Comparison of ENCODE assay signal across 8 cellular contexts in genomic region chr12:106113042-106113441, GRCh38. TPM values are rescaled to one million over a fixed set of nuclear protein-coding genes. Genes with fewer than 3 reads are reported as not detected.
DNase-seq lines count a peak whose midpoint lies in the region; ATAC-seq and TF ChIP-seq lines count a peak whose summit lies in the region.

No MANE protein-coding gene starts in this region.

- POLR2A ChIA-PET in CD4-positive, alpha-beta memory T cell (lab: Charles Lee; ENCODE audit: partially characterized antibody) = no interaction called here

- H3K36me3 ChIP-seq in ascending aorta (no peaks in the 10 kb centered on the region), mesodermal cell (ENCODE audit: control insufficient read depth, insufficient read depth, low read length) (peaks cover 24% of the 10 kb centered on the region)
- H3K36me3 ChIP-seq in CD4-positive, alpha-beta memory T cell (ENCODE audit: insufficient read depth, low read length) = no peaks in the 10 kb centered on the region

- no peaks in the 10 kb centered on the region for H3K4me1 Mint-ChIP-seq in CD4-positive, alpha-beta memory T cell

- no peaks in the 10 kb centered on the region for H3K9me3 ChIP-seq in ascending aorta
- no peaks in the 10 kb centered on the region for H3K9me3 ChIP-seq in mesodermal cell (ENCODE audit: control insufficient read depth, low read length)
- H3K9me3 ChIP-seq in CD4-positive, alpha-beta memory T cell (ENCODE audit: control insufficient read depth in 1 of 2, low read length in 2 of 2) = no peaks in the 10 kb centered on the region

- WGBS in mesodermal cell (ENCODE audit: insufficient coverage in 2 of 2), 2 experiments = 71 to 74% methylated on average over 6 of the region's 6 CpGs

- no peak overlapping the region for H3K27ac Mint-ChIP-seq in CD4-positive, alpha-beta memory T cell

- H3K27ac ChIP-seq in ascending aorta (peak overlapping the region; percentile 91), mesodermal cell (ENCODE audit: low read depth, low read length, severe bottlenecking) (peak overlapping the region; percentile 64)
- no peak overlapping the region for H3K27ac ChIP-seq in CD4-positive, alpha-beta memory T cell (ENCODE audit: low read depth, low read length)

- DNase-seq in stimulated activated CD4-positive, alpha-beta T cell treated with anti-CD3 and anti-CD28 coated beads, Interleukin-1b, Interleukin-23, amount 100 ng/mL, for 48 hours = peak; percentile 3
- DNase-seq in stimulated activated CD4-positive, alpha-beta T cell treated with anti-CD3 and anti-CD28 coated beads, Interleukin-2, amount 100 ng/mL, for 24 hours = no peak
- DNase-seq in ascending aorta (ENCODE audit: low spot score in 2 of 2) (no peak), NAMALWA (ENCODE audit: low spot score) (no peak), NCI-H748 (lab: John Stamatoyannopoulos, UW; ENCODE audit: unreplicated experiment) (no peak)
- DNase-seq in CD4-positive, alpha-beta memory T cell = no peak

- CTCF ChIA-PET in CD4-positive, alpha-beta memory T cell (lab: Charles Lee; ENCODE audit: partially characterized antibody) = no interaction called here

- H3K27me3 ChIP-seq in ascending aorta = no peaks in the 10 kb centered on the region
- H3K27me3 ChIP-seq in CD4-positive, alpha-beta memory T cell (ENCODE audit: insufficient read depth, low read length) = no peaks in the 10 kb centered on the region

- no peak for TF ChIP-seq CTCF in ascending aorta (IDR thresholded peaks at IDR 0.05)

- intact Hi-C loops in ascending aorta (cut with DNase I) = loop anchor here (2.0 kb wide), 1 partner anchor 22 kb away; no protein-coding TSS in a partner anchor
- intact Hi-C loops in CD4-positive, alpha-beta memory T cell (cut with micrococcal nuclease) = no loop called here

- H3K36me3 Mint-ChIP-seq in CD4-positive, alpha-beta memory T cell = no peaks in the 10 kb centered on the region

- peaks cover 0 to 1% (median 0%) of the 10 kb centered on the region in 8 donors for H3K9me3 Mint-ChIP-seq in CD4-positive, alpha-beta memory T cell

- ATAC-seq in GM19023 (IDR thresholded peaks at IDR 0.05; ENCODE audit: unreplicated experiment) = no peak

- no peak overlapping the region for H3K4me3 Mint-ChIP-seq in CD4-positive, alpha-beta memory T cell

- H3K27me3 Mint-ChIP-seq in CD4-positive, alpha-beta memory T cell = peaks cover 6 to 14% of the 10 kb centered on the region in 2 donors

- no peak overlapping the region for H3K4me3 ChIP-seq in ascending aorta
- no peak overlapping the region for H3K4me3 ChIP-seq in mesodermal cell (ENCODE audit: extremely low read depth, insufficient read depth, low read length, poor library complexity, severe bottlenecking)
- H3K4me3 ChIP-seq in CD4-positive, alpha-beta memory T cell (ENCODE audit: low read length in 2 of 2) = no peak overlapping the region

- H3K4me1 ChIP-seq in ascending aorta (peaks cover 23 to 74% of the 10 kb centered on the region in 2 donors), mesodermal cell (ENCODE audit: control insufficient read depth, insufficient read depth, low read length, poor library complexity, severe bottlenecking) (peaks cover 79% of the 10 kb centered on the region)
- no peaks in the 10 kb centered on the region for H3K4me1 ChIP-seq in CD4-positive, alpha-beta memory T cell (ENCODE audit: insufficient read depth, low read length)

RNA-seq across cellular contexts. Expression of gene NUAK1, which starts 25.7 kb away (rescaled TPM):
- 29.7 TPM for total RNA-seq in ascending aorta
- 22.5 TPM for polyA plus RNA-seq in mesodermal cell (2013, experiment 1 of 2)
- polyA plus RNA-seq in mesodermal cell (2013, experiment 2 of 2) = 20.5 TPM
- not detected for total RNA-seq in CD4-positive, alpha-beta memory T cell
- polyA plus RNA-seq in CD4-positive, alpha-beta memory T cell = not detected

Comparison
In these comparisons a context has a peak if more than half of its experiments do, and no peak if none do; other contexts are left out.
1. RNA of gene NUAK1, which starts 25.7 kb away (total RNA-seq): 29.7 TPM in ascending aorta (single experiment); not detected in CD4-positive, alpha-beta memory T cell; every median in the first group is over 10 times any median in the second.